20 cellular contexts compared by ENCODE assay signal in genomic region chr19:17802137-17802858, GRCh38. TPM values are rescaled to one million over a fixed set of nuclear protein-coding genes. Genes with fewer than 3 reads are reported as not detected.
DNase-seq lines count a peak whose midpoint lies in the region; ATAC-seq and TF ChIP-seq lines count a peak whose summit lies in the region.
"Had no signal": no experiment of that assay in that cellular context is flagged by ENCODE, and none has a peak within 500 bp of the region (broad histone marks: within the 10 kb centered on the region; RNA-seq: fewer than 3 reads in every experiment).

No MANE protein-coding gene starts in this region.

- H3K4me1 ChIP-seq in CD8-positive, alpha-beta memory T cell (ENCODE audit: insufficient read depth, low read length), result peaks cover 27% of the 10 kb centered on the region
- no peaks in the 10 kb centered on the region for H3K4me1 ChIP-seq in neural progenitor cell
- H3K4me1 ChIP-seq in uterus, result no peaks in the 10 kb centered on the region
- H3K4me1 ChIP-seq: BE2C, SJCRH30 had no signal

- H3K36me3 Mint-ChIP-seq in activated CD8-positive, alpha-beta T cell treated with anti-CD3 and anti-CD28 coated beads, Interleukin-2, amount 10 ng/mL, durations not matched to agents 7 days and 5 days (ENCODE audit: low read depth), result no peaks in the 10 kb centered on the region
- no peaks in the 10 kb centered on the region for H3K36me3 Mint-ChIP-seq in activated CD8-positive, alpha-beta T cell treated with anti-CD3 and anti-CD28 coated beads for 36 hours (ENCODE audit: low read depth)
- no peaks in the 10 kb centered on the region for H3K36me3 Mint-ChIP-seq in CD8-positive, alpha-beta memory T cell
- H3K36me3 Mint-ChIP-seq in activated T-helper 17 cell treated with anti-CD3 and anti-CD28 coated beads, Interleukin-2, amount 50 U/mL, for 72 hours (ENCODE audit: low read depth), result no peaks in the 10 kb centered on the region
- H3K36me3 Mint-ChIP-seq in neural progenitor cell, result no peaks in the 10 kb centered on the region

- no peak overlapping the region for H2AFZ ChIP-seq in neural progenitor cell (replicated peaks)
- H2AFZ ChIP-seq: GM23248 had no signal

- peak overlapping the region; percentile 4 for H3K4me3 Mint-ChIP-seq in activated CD8-positive, alpha-beta T cell treated with anti-CD3 and anti-CD28 coated beads, Interleukin-2, amount 10 ng/mL, durations not matched to agents 7 days and 5 days
- H3K4me3 Mint-ChIP-seq in activated CD8-positive, alpha-beta T cell treated with anti-CD3 and anti-CD28 coated beads for 36 hours, result no peak overlapping the region
- peak overlapping the region in 5 of 7 donors; percentile 6 to 62 (median 39) for H3K4me3 Mint-ChIP-seq in CD8-positive, alpha-beta memory T cell
- peak overlapping the region; percentile 21 for H3K4me3 Mint-ChIP-seq in activated T-helper 17 cell treated with anti-CD3 and anti-CD28 coated beads, Interleukin-2, amount 50 U/mL, for 72 hours
- H3K4me3 Mint-ChIP-seq in neural progenitor cell, result no peak overlapping the region

- no peaks in the 10 kb centered on the region for H4K20me1 ChIP-seq in neural progenitor cell (ENCODE audit: low read depth)

- POLR2A ChIA-PET in activated CD8-positive, alpha-beta T cell treated with anti-CD3 and anti-CD28 coated beads, Interleukin-2, amount 10 ng/mL, durations not matched to agents 7 days and 5 days (lab: Charles Lee), result interaction anchor here (0.6 to 1.7 kb wide), 3 partner anchors 45 to 1357 kb away, joined by 3 to 5 read pairs (median 4); partner anchors contain the start of genes FCHO1 and JAK3
- POLR2A ChIA-PET in activated CD8-positive, alpha-beta T cell treated with anti-CD3 and anti-CD28 coated beads for 36 hours (lab: Charles Lee), result interaction anchor here (1.0 to 1.4 kb wide), 2 partner anchors 11 to 15 kb away, joined by 3 read pairs; no protein-coding TSS in a partner anchor
- POLR2A ChIA-PET in CD8-positive, alpha-beta memory T cell (lab: Charles Lee), result interaction anchor here (0.6 to 1.7 kb wide), 5 partner anchors 10 to 57 kb away, joined by 4 to 7 read pairs (median 5); partner anchors contain the start of gene RPL18A

- H3K9me3 ChIP-seq in CD8-positive, alpha-beta memory T cell (ENCODE audit: low read length), result no peaks in the 10 kb centered on the region
- H3K9me3 ChIP-seq in neural progenitor cell (ENCODE audit: low read depth) (no peaks in the 10 kb centered on the region), uterus (no peaks in the 10 kb centered on the region)
- H3K9me3 ChIP-seq: BE2C, SJCRH30 had no signal

- TF ChIP-seq CTCF in activated CD8-positive, alpha-beta T cell treated with anti-CD3 and anti-CD28 coated beads for 36 hours (IDR thresholded peaks at IDR 0.05), result no peak
- TF ChIP-seq CTCF in neural progenitor cell (IDR thresholded peaks at IDR 0.05) (no peak), uterus (IDR thresholded peaks at IDR 0.05) (no peak)

- no peaks in the 10 kb centered on the region for H3F3A ChIP-seq in neural progenitor cell (ENCODE audit: low read depth)

- no peak for ATAC-seq in activated CD8-positive, alpha-beta T cell treated with anti-CD3 and anti-CD28 coated beads, Interleukin-2, amount 10 ng/mL, durations not matched to agents 7 days and 5 days
- no peak for ATAC-seq in activated CD8-positive, alpha-beta T cell treated with anti-CD3 and anti-CD28 coated beads for 36 hours
- ATAC-seq in activated T-helper 17 cell treated with anti-CD3 and anti-CD28 coated beads, Interleukin-2, amount 50 U/mL, for 72 hours (replicated peaks), result no peak

- H3K27me3 ChIP-seq in CD8-positive, alpha-beta memory T cell (ENCODE audit: insufficient read depth, low read length, poor library complexity, severe bottlenecking), result no peaks in the 10 kb centered on the region
- H3K27me3 ChIP-seq in neural progenitor cell (peaks cover 8% of the 10 kb centered on the region), uterus (no peaks in the 10 kb centered on the region)
- H3K27me3 ChIP-seq: BE2C had no signal

- peak overlapping the region; percentile 84 for H3K27ac Mint-ChIP-seq in activated CD8-positive, alpha-beta T cell treated with anti-CD3 and anti-CD28 coated beads, Interleukin-2, amount 10 ng/mL, durations not matched to agents 7 days and 5 days
- no peak overlapping the region for H3K27ac Mint-ChIP-seq in activated CD8-positive, alpha-beta T cell treated with anti-CD3 and anti-CD28 coated beads for 36 hours
- H3K27ac Mint-ChIP-seq in CD8-positive, alpha-beta memory T cell, result peak overlapping the region in 2 of 8 donors; percentile 70 to 77
- H3K27ac Mint-ChIP-seq in activated T-helper 17 cell treated with anti-CD3 and anti-CD28 coated beads, Interleukin-2, amount 50 U/mL, for 72 hours, result peak overlapping the region; percentile 34
- no peak overlapping the region for H3K27ac Mint-ChIP-seq in neural progenitor cell

- H3K4me2 ChIP-seq in neural progenitor cell, result no peak overlapping the region

- H3K9ac ChIP-seq in neural progenitor cell, result no peak overlapping the region
- H3K9ac ChIP-seq: GM23248 had no signal

- CTCF ChIA-PET in activated CD8-positive, alpha-beta T cell treated with anti-CD3 and anti-CD28 coated beads, Interleukin-2, amount 10 ng/mL, durations not matched to agents 7 days and 5 days (lab: Charles Lee), result interaction anchor here (1.2 to 2.5 kb wide), 5 partner anchors 12 to 131 kb away, joined by 3 to 10 read pairs (median 5); partner anchors contain the start of genes CCDC124 and RPL18A
- CTCF ChIA-PET in activated CD8-positive, alpha-beta T cell treated with anti-CD3 and anti-CD28 coated beads for 36 hours (lab: Charles Lee), result interaction anchor here (1.0 to 3.1 kb wide), 4 partner anchors 11 to 53 kb away, joined by 3 to 16 read pairs (median 8); no protein-coding TSS in a partner anchor
- CTCF ChIA-PET in CD8-positive, alpha-beta memory T cell (lab: Charles Lee), result interaction anchor here (1.3 to 2.2 kb wide), 5 partner anchors 19 to 130 kb away, joined by 3 to 4 read pairs (median 4); partner anchors contain the start of genes CCDC124 and RPL18A

- H3K36me3 ChIP-seq in CD8-positive, alpha-beta memory T cell (ENCODE audit: insufficient read depth, low read length), result no peaks in the 10 kb centered on the region
- H3K36me3 ChIP-seq in neural progenitor cell (no peaks in the 10 kb centered on the region), uterus (no peaks in the 10 kb centered on the region)
- H3K36me3 ChIP-seq: BE2C, SJCRH30 had no signal

- TF ChIP-seq POLR2A in uterus (IDR thresholded peaks at IDR 0.05), result no peak

- H3K4me1 Mint-ChIP-seq in activated CD8-positive, alpha-beta T cell treated with anti-CD3 and anti-CD28 coated beads, Interleukin-2, amount 10 ng/mL, durations not matched to agents 7 days and 5 days (ENCODE audit: low read depth), result peaks cover 34% of the 10 kb centered on the region
- peaks cover 18% of the 10 kb centered on the region for H3K4me1 Mint-ChIP-seq in activated CD8-positive, alpha-beta T cell treated with anti-CD3 and anti-CD28 coated beads for 36 hours (ENCODE audit: low read depth)
- H3K4me1 Mint-ChIP-seq in CD8-positive, alpha-beta memory T cell, result peaks cover 21 to 35% (median 29%) of the 10 kb centered on the region in 3 donors
- peaks cover 20% of the 10 kb centered on the region for H3K4me1 Mint-ChIP-seq in activated T-helper 17 cell treated with anti-CD3 and anti-CD28 coated beads, Interleukin-2, amount 50 U/mL, for 72 hours
- H3K4me1 Mint-ChIP-seq in neural progenitor cell, result no peaks in the 10 kb centered on the region

- no peak overlapping the region for H3K27ac ChIP-seq in CD8-positive, alpha-beta memory T cell (ENCODE audit: low read depth, low read length)
- H3K27ac ChIP-seq in neural progenitor cell (no peak overlapping the region), uterus (no peak overlapping the region)
- H3K27ac ChIP-seq: GM23248, HL-60, RWPE1, SJCRH30 had no signal

- H3K79me2 ChIP-seq in neural progenitor cell (ENCODE audit: low read depth), result no peaks in the 10 kb centered on the region

- DNase-seq in activated CD8-positive, alpha-beta T cell treated with anti-CD3 and anti-CD28 coated beads, Interleukin-2, amount 10 ng/mL, durations not matched to agents 7 days and 5 days, result no peak
- DNase-seq in activated CD8-positive, alpha-beta T cell treated with anti-CD3 and anti-CD28 coated beads for 36 hours, result no peak
- DNase-seq in CD8-positive, alpha-beta memory T cell, result no peak
- DNase-seq in neural progenitor cell (ENCODE audit: low spot score) (peak; percentile 0), SIG-M5 (lab: John Stamatoyannopoulos, UW) (no peak), uterus (no peak)
- DNase-seq: BE2C, DMS 273 treated with DMSO at 0.1 percent for 48 hours, GM23248, HCEC 1CT, NCI-H1417 treated with DMSO at 0.1 percent for 48 hours, NCI-H2029, NCI-H2171, NCI-H446, OCI-M1, SJCRH30 had no signal

- peaks cover 3% of the 10 kb centered on the region for H3K27me3 Mint-ChIP-seq in activated CD8-positive, alpha-beta T cell treated with anti-CD3 and anti-CD28 coated beads, Interleukin-2, amount 10 ng/mL, durations not matched to agents 7 days and 5 days (ENCODE audit: low read depth)
- H3K27me3 Mint-ChIP-seq in activated CD8-positive, alpha-beta T cell treated with anti-CD3 and anti-CD28 coated beads for 36 hours, result no peaks in the 10 kb centered on the region
- peaks cover 0 to 5% of the 10 kb centered on the region in 2 donors for H3K27me3 Mint-ChIP-seq in CD8-positive, alpha-beta memory T cell
- no peaks in the 10 kb centered on the region for H3K27me3 Mint-ChIP-seq in activated T-helper 17 cell treated with anti-CD3 and anti-CD28 coated beads, Interleukin-2, amount 50 U/mL, for 72 hours
- peaks cover 12% of the 10 kb centered on the region for H3K27me3 Mint-ChIP-seq in neural progenitor cell (ENCODE audit: insufficient read depth, low read depth)

- H3K4me3 ChIP-seq in CD8-positive, alpha-beta memory T cell (ENCODE audit: low read length), result no peak overlapping the region
- H3K4me3 ChIP-seq in neural progenitor cell (no peak overlapping the region), uterus (no peak overlapping the region)
- H3K4me3 ChIP-seq: GM23248, SJCRH30 had no signal

- H3K9me3 Mint-ChIP-seq in activated CD8-positive, alpha-beta T cell treated with anti-CD3 and anti-CD28 coated beads, Interleukin-2, amount 10 ng/mL, durations not matched to agents 7 days and 5 days (ENCODE audit: insufficient read depth), result no peaks in the 10 kb centered on the region
- H3K9me3 Mint-ChIP-seq in activated CD8-positive, alpha-beta T cell treated with anti-CD3 and anti-CD28 coated beads for 36 hours, result no peaks in the 10 kb centered on the region
- no peaks in the 10 kb centered on the region for H3K9me3 Mint-ChIP-seq in CD8-positive, alpha-beta memory T cell
- no peaks in the 10 kb centered on the region for H3K9me3 Mint-ChIP-seq in activated T-helper 17 cell treated with anti-CD3 and anti-CD28 coated beads, Interleukin-2, amount 50 U/mL, for 72 hours
- H3K9me3 Mint-ChIP-seq in neural progenitor cell, result no peaks in the 10 kb centered on the region

- intact Hi-C loops in activated CD8-positive, alpha-beta T cell treated with anti-CD3 and anti-CD28 coated beads for 36 hours (cut with micrococcal nuclease), result no loop called here
- intact Hi-C loops in uterus (cut with DNase I; ENCODE audit: low total_unique reads), result no loop called here

RNA-seq across cellular contexts. Expression of gene B3GNT3, which starts 7.4 kb away (rescaled TPM):
- under 1 TPM in 1 of 2 experiments, not detected in 1; 0.13 TPM for total RNA-seq in activated CD8-positive, alpha-beta T cell treated with anti-CD3 and anti-CD28 coated beads, Interleukin-2, amount 10 ng/mL, durations not matched to agents 7 days and 5 days
- under 1 TPM in 1 of 2 experiments, not detected in 1; 0.20 TPM for total RNA-seq in activated CD8-positive, alpha-beta T cell treated with anti-CD3 and anti-CD28 coated beads for 36 hours
- total RNA-seq in CD8-positive, alpha-beta memory T cell, result not detected
- polyA plus RNA-seq in CD8-positive, alpha-beta memory T cell, result not detected
- total RNA-seq in activated T-helper 17 cell treated with anti-CD3 and anti-CD28 coated beads, Interleukin-2, amount 50 U/mL, for 72 hours, result 1 to 10 TPM in 1 of 2 donors, not detected in 1; 1.2 TPM
- total RNA-seq in neural progenitor cell (ENCODE audit: low replicate concordance) (not detected in 2 replicates), uterus (1 to 10 TPM in 1 of 4 donors, not detected in 3; 1.4 TPM)
- total RNA-seq: GM23248, SJCRH30 had no signal
- polyA plus RNA-seq: AG04450, GM23248 had no signal

RNA-seq across cellular contexts. Expression of gene INSL3, which starts 19.0 kb away (rescaled TPM):
- 1 to 10 TPM; 5.0 to 6.4 TPM for total RNA-seq in activated CD8-positive, alpha-beta T cell treated with anti-CD3 and anti-CD28 coated beads, Interleukin-2, amount 10 ng/mL, durations not matched to agents 7 days and 5 days
- 1 to 10 TPM; 5.9 to 6.9 TPM for total RNA-seq in activated CD8-positive, alpha-beta T cell treated with anti-CD3 and anti-CD28 coated beads for 36 hours
- 1 to 10 TPM; 1.8 to 2.9 TPM for total RNA-seq in CD8-positive, alpha-beta memory T cell
- polyA plus RNA-seq in CD8-positive, alpha-beta memory T cell, result 2.6 TPM
- total RNA-seq in activated T-helper 17 cell treated with anti-CD3 and anti-CD28 coated beads, Interleukin-2, amount 50 U/mL, for 72 hours, result 1 to 10 TPM; 7.6 to 8.3 TPM
- total RNA-seq in neural progenitor cell (ENCODE audit: low replicate concordance) (0.37 TPM in 1 of 2 replicates, not detected in the other), uterus (not detected)
- total RNA-seq: GM23248, SJCRH30 had no signal
- polyA plus RNA-seq: AG04450, GM23248 had no signal

RNA-seq across cellular contexts. Expression of gene JAK3, which starts 45.5 kb away (rescaled TPM):
- 100 to 1,000 TPM; 125 to 127 TPM for total RNA-seq in activated CD8-positive, alpha-beta T cell treated with anti-CD3 and anti-CD28 coated beads, Interleukin-2, amount 10 ng/mL, durations not matched to agents 7 days and 5 days
- total RNA-seq in activated CD8-positive, alpha-beta T cell treated with anti-CD3 and anti-CD28 coated beads for 36 hours, result 100 to 1,000 TPM; 120 to 126 TPM
- 100 to 1,000 TPM; 119 to 125 TPM for total RNA-seq in CD8-positive, alpha-beta memory T cell
- polyA plus RNA-seq in CD8-positive, alpha-beta memory T cell, result 84.0 TPM
- total RNA-seq in activated T-helper 17 cell treated with anti-CD3 and anti-CD28 coated beads, Interleukin-2, amount 50 U/mL, for 72 hours, result 100 to 1,000 TPM; 186 to 250 TPM
- total RNA-seq in neural progenitor cell (ENCODE audit: low replicate concordance), result 3.4 and 3.9 TPM in 2 replicates
- 1 to 10 TPM in 2 of 4 donors, under 1 TPM in 2; under 0.01 to 8.1 (median 2.7) TPM for total RNA-seq in uterus

RNA-seq across cellular contexts. Expression of gene FCHO1, which starts 51.0 kb away (rescaled TPM):
- total RNA-seq in activated CD8-positive, alpha-beta T cell treated with anti-CD3 and anti-CD28 coated beads, Interleukin-2, amount 10 ng/mL, durations not matched to agents 7 days and 5 days, result 10 to 100 TPM; 55.0 to 58.1 TPM
- total RNA-seq in activated CD8-positive, alpha-beta T cell treated with anti-CD3 and anti-CD28 coated beads for 36 hours, result 10 to 100 TPM; 36.9 to 38.3 TPM
- total RNA-seq in CD8-positive, alpha-beta memory T cell, result 10 to 100 TPM; 37.7 to 38.7 TPM
- 23.0 TPM for polyA plus RNA-seq in CD8-positive, alpha-beta memory T cell
- 10 to 100 TPM; 64.0 to 75.5 TPM for total RNA-seq in activated T-helper 17 cell treated with anti-CD3 and anti-CD28 coated beads, Interleukin-2, amount 50 U/mL, for 72 hours
- 15.5 and 29.8 TPM in 2 replicates for total RNA-seq in neural progenitor cell (ENCODE audit: low replicate concordance)
- 1 to 10 TPM in 2 of 4 donors, under 1 TPM in 1, not detected in 1; under 0.01 to 3.8 (median 1.4) TPM for total RNA-seq in uterus

RNA-seq across cellular contexts. Expression of gene RPL18A, which starts 57.4 kb away (rescaled TPM):
- total RNA-seq in activated CD8-positive, alpha-beta T cell treated with anti-CD3 and anti-CD28 coated beads, Interleukin-2, amount 10 ng/mL, durations not matched to agents 7 days and 5 days, result 1,000 to 10,000 TPM; 2,078 to 2,184 TPM
- total RNA-seq in activated CD8-positive, alpha-beta T cell treated with anti-CD3 and anti-CD28 coated beads for 36 hours, result 1,000 to 10,000 TPM; 3,663 to 3,679 TPM
- 1,000 to 10,000 TPM; 3,114 to 3,151 TPM for total RNA-seq in CD8-positive, alpha-beta memory T cell
- polyA plus RNA-seq in CD8-positive, alpha-beta memory T cell, result 3,296 TPM
- total RNA-seq in activated T-helper 17 cell treated with anti-CD3 and anti-CD28 coated beads, Interleukin-2, amount 50 U/mL, for 72 hours, result 1,000 to 10,000 TPM; 2,920 to 3,543 TPM
- total RNA-seq in neural progenitor cell (ENCODE audit: low replicate concordance), result 975 and 1,520 TPM in 2 replicates
- 1,000 to 10,000 TPM in 3 of 4 donors, 100 to 1,000 TPM in 1; 649 to 2,637 (median 1,942) TPM for total RNA-seq in uterus

Comparison
In these comparisons a context has a peak if more than half of its experiments do, and no peak if none do; other contexts are left out.
1. H3K27ac Mint-ChIP-seq: peak in activated CD8-positive, alpha-beta T cell treated with anti-CD3 and anti-CD28 coated beads, Interleukin-2, amount 10 ng/mL, durations not matched to agents 7 days and 5 days (single experiment) and activated T-helper 17 cell treated with anti-CD3 and anti-CD28 coated beads, Interleukin-2, amount 50 U/mL, for 72 hours (single experiment); none in activated CD8-positive, alpha-beta T cell treated with anti-CD3 and anti-CD28 coated beads for 36 hours (single experiment) and neural progenitor cell (single experiment).
2. H3K4me3 Mint-ChIP-seq: peak in activated CD8-positive, alpha-beta T cell treated with anti-CD3 and anti-CD28 coated beads, Interleukin-2, amount 10 ng/mL, durations not matched to agents 7 days and 5 days (single experiment), CD8-positive, alpha-beta memory T cell (5 of 7) and activated T-helper 17 cell treated with anti-CD3 and anti-CD28 coated beads, Interleukin-2, amount 50 U/mL, for 72 hours (single experiment); none in activated CD8-positive, alpha-beta T cell treated with anti-CD3 and anti-CD28 coated beads for 36 hours (single experiment) and neural progenitor cell (single experiment).
3. RNA of gene JAK3, which starts 45.5 kb away (total RNA-seq): 186 to 250 TPM in activated T-helper 17 cell treated with anti-CD3 and anti-CD28 coated beads, Interleukin-2, amount 50 U/mL, for 72 hours, 125 to 127 TPM in activated CD8-positive, alpha-beta T cell treated with anti-CD3 and anti-CD28 coated beads, Interleukin-2, amount 10 ng/mL, durations not matched to agents 7 days and 5 days, 120 to 126 TPM in activated CD8-positive, alpha-beta T cell treated with anti-CD3 and anti-CD28 coated beads for 36 hours and 119 to 125 TPM in CD8-positive, alpha-beta memory T cell; under 0.01 to 8.1 TPM in uterus and 3.4 to 3.9 TPM in neural progenitor cell; every median in the first group is over 10 times any median in the second.